3 cellular contexts compared by ENCODE assay signal in genomic region chr9:10548348-10548747, GRCh38.
"Had no signal": no experiment of that assay in that cellular context is flagged by ENCODE, and none has a peak within 500 bp of the region (broad histone marks: within the 10 kb centered on the region; RNA-seq: fewer than 3 reads in every experiment).

No MANE protein-coding gene starts in this region.

- ATAC-seq: GM12878 had no signal

- DNase-seq: GDM1, GF-D8 had no signal

- H3K4me3 ChIP-seq: GM12878 had no signal
